17 cellular contexts compared by ENCODE assay signal in genomic region chr4:140044314-140044991, GRCh38.
DNase-seq lines count a peak whose midpoint lies in the region; ATAC-seq and TF ChIP-seq lines count a peak whose summit lies in the region.
"Had no signal": no experiment of that assay in that cellular context is flagged by ENCODE, and none has a peak within 500 bp of the region (broad histone marks: within the 10 kb centered on the region; RNA-seq: fewer than 3 reads in every experiment).

No MANE protein-coding gene starts in this region.

- peak overlapping the region; percentile 6 for H3K27ac Mint-ChIP-seq in CD8-positive, alpha-beta T cell
- no peak overlapping the region for H3K27ac Mint-ChIP-seq in activated CD4-positive, alpha-beta T cell treated with anti-CD3 and anti-CD28 coated beads for 36 hours
- H3K27ac Mint-ChIP-seq: activated CD4-positive, alpha-beta T cell treated with anti-CD3 and anti-CD28 coated beads, Interleukin-2, amount 10 ng/mL, durations not matched to agents 7 days and 5 days; activated naive CD8-positive, alpha-beta T cell treated with anti-CD3 and anti-CD28 coated beads, Interleukin-2, amount 10 ng/mL, durations not matched to agents 7 days and 5 days; natural killer cell had no signal

- no peaks in the 10 kb centered on the region for H3K9me3 ChIP-seq in CD8-positive, alpha-beta T cell (ENCODE audit: low read length)
- no peaks in the 10 kb centered on the region for H3K9me3 ChIP-seq in Panc1 (ENCODE audit: control insufficient read depth, insufficient read depth, low read depth, low read length)
- H3K9me3 ChIP-seq: esophagus squamous epithelium, tibial artery had no signal

- CTCF ChIA-PET in CD8-positive, alpha-beta T cell (lab: Charles Lee): no interaction called here
- CTCF ChIA-PET in Panc1 (lab: Charles Lee): no interaction called here
- CTCF ChIA-PET in activated CD4-positive, alpha-beta T cell treated with anti-CD3 and anti-CD28 coated beads for 36 hours (lab: Charles Lee): interaction anchor here (1.2 kb wide), 1 partner anchor 389 kb away, joined by 3 read pairs; no protein-coding TSS in a partner anchor

- H3K36me3 Mint-ChIP-seq in CD8-positive, alpha-beta T cell: no peaks in the 10 kb centered on the region
- peaks cover 2% of the 10 kb centered on the region for H3K36me3 Mint-ChIP-seq in activated CD4-positive, alpha-beta T cell treated with anti-CD3 and anti-CD28 coated beads for 36 hours (ENCODE audit: low read depth)
- H3K36me3 Mint-ChIP-seq: activated naive CD8-positive, alpha-beta T cell treated with anti-CD3 and anti-CD28 coated beads, Interleukin-2, amount 10 ng/mL, durations not matched to agents 7 days and 5 days; natural killer cell had no signal

- H3K4me1 Mint-ChIP-seq in CD8-positive, alpha-beta T cell (ENCODE audit: low read depth): peaks cover 33% of the 10 kb centered on the region
- H3K4me1 Mint-ChIP-seq in activated CD4-positive, alpha-beta T cell treated with anti-CD3 and anti-CD28 coated beads for 36 hours: peaks cover 20% of the 10 kb centered on the region

- H3K27me3 Mint-ChIP-seq in CD8-positive, alpha-beta T cell (ENCODE audit: low read depth): no peaks in the 10 kb centered on the region
- peaks cover 8% of the 10 kb centered on the region for H3K27me3 Mint-ChIP-seq in activated CD4-positive, alpha-beta T cell treated with anti-CD3 and anti-CD28 coated beads for 36 hours
- H3K27me3 Mint-ChIP-seq: activated naive CD8-positive, alpha-beta T cell treated with anti-CD3 and anti-CD28 coated beads, Interleukin-2, amount 10 ng/mL, durations not matched to agents 7 days and 5 days had no signal

- DNase-seq in CD8-positive, alpha-beta T cell: no peak
- DNase-seq in Panc1 (ENCODE audit: low read depth, low spot score) (no peak), fibroblast of villous mesenchyme (ENCODE audit: low read depth) (peak; percentile 64), pons (ENCODE audit: low spot score) (peak; percentile 69), NCI-H748 treated with DMSO at 0.1 percent for 48 hours (lab: John Stamatoyannopoulos, UW) (no peak), DMS53 treated with DMSO at 0.1 percent for 48 hours (lab: John Stamatoyannopoulos, UW; ENCODE audit: unreplicated experiment) (no peak)
- no peak for DNase-seq in activated CD4-positive, alpha-beta T cell treated with anti-CD3 and anti-CD28 coated beads for 36 hours
- DNase-seq: activated CD4-positive, alpha-beta T cell treated with anti-CD3 and anti-CD28 coated beads, Interleukin-2, amount 10 ng/mL, durations not matched to agents 7 days and 5 days; activated naive CD8-positive, alpha-beta T cell treated with anti-CD3 and anti-CD28 coated beads, Interleukin-2, amount 10 ng/mL, durations not matched to agents 7 days and 5 days; Calu3; esophagus squamous epithelium; natural killer cell; SHP77 treated with DMSO at 0.1 percent for 48 hours; stimulated activated CD4-positive, alpha-beta T cell treated with anti-CD3 and anti-CD28 coated beads, Interleukin-2, amount 100 ng/mL, for 48 hours; stimulated activated CD8-positive, alpha-beta memory T cell treated with anti-CD3 and anti-CD28 coated beads, Interleukin-4, amount 100 ng/mL, for 48 hours; tibial artery had no signal

- H3K4me1 ChIP-seq in CD8-positive, alpha-beta T cell (ENCODE audit: insufficient read depth, low read length): peaks cover 23% of the 10 kb centered on the region
- H3K4me1 ChIP-seq in Panc1 (ENCODE audit: control insufficient read depth, insufficient read depth, low read length): peaks cover 30% of the 10 kb centered on the region

- ATAC-seq in CD8-positive, alpha-beta T cell: no peak
- ATAC-seq in Panc1 (no peak), HG03442 (IDR thresholded peaks at IDR 0.05; ENCODE audit: unreplicated experiment) (no peak)
- no peak for ATAC-seq in activated CD4-positive, alpha-beta T cell treated with anti-CD3 and anti-CD28 coated beads for 36 hours
- ATAC-seq: natural killer cell had no signal

- no peak overlapping the region for H3K27ac ChIP-seq in CD8-positive, alpha-beta T cell (ENCODE audit: low read depth, low read length)
- H3K27ac ChIP-seq in Panc1 (ENCODE audit: low read length): peak overlapping the region; percentile 15; the same call in 1 of the 2 replicates
- H3K27ac ChIP-seq: tibial artery had no signal

- no peak overlapping the region for H3K4me3 ChIP-seq in CD8-positive, alpha-beta T cell (ENCODE audit: low read depth, low read length)
- H3K4me3 ChIP-seq in Panc1 (ENCODE audit: low read depth in 2 of 2, low read length in 2 of 2) (no peak overlapping the region), fibroblast of villous mesenchyme (ENCODE audit: low read depth, low read length) (no peak overlapping the region)
- H3K4me3 ChIP-seq: esophagus squamous epithelium, tibial artery had no signal

- no peaks in the 10 kb centered on the region for H3K36me3 ChIP-seq in CD8-positive, alpha-beta T cell (ENCODE audit: insufficient read depth, low read length)
- H3K36me3 ChIP-seq in Panc1 (ENCODE audit: control insufficient read depth, insufficient read depth, low read length): no peaks in the 10 kb centered on the region
- H3K36me3 ChIP-seq: esophagus squamous epithelium, tibial artery had no signal

- intact Hi-C loops in CD8-positive, alpha-beta T cell (cut with DNase I, micrococcal nuclease): no loop called here
- intact Hi-C loops in Panc1 (cut with micrococcal nuclease; ENCODE audit: unreplicated experiment): loop anchor here (1.0 kb wide), 1 partner anchor 41 kb away; no protein-coding TSS in a partner anchor
- intact Hi-C loops in activated CD4-positive, alpha-beta T cell treated with anti-CD3 and anti-CD28 coated beads for 36 hours (cut with DNase I, micrococcal nuclease): no loop called here

- no peak overlapping the region for H3K4me3 Mint-ChIP-seq in CD8-positive, alpha-beta T cell
- no peak overlapping the region for H3K4me3 Mint-ChIP-seq in activated CD4-positive, alpha-beta T cell treated with anti-CD3 and anti-CD28 coated beads for 36 hours
- H3K4me3 Mint-ChIP-seq: activated CD4-positive, alpha-beta T cell treated with anti-CD3 and anti-CD28 coated beads, Interleukin-2, amount 10 ng/mL, durations not matched to agents 7 days and 5 days; activated naive CD8-positive, alpha-beta T cell treated with anti-CD3 and anti-CD28 coated beads, Interleukin-2, amount 10 ng/mL, durations not matched to agents 7 days and 5 days; natural killer cell had no signal

- no TSS peak for BruUV-seq in Panc1 (replicated peaks; lab: Mats Ljungman, UMichigan)

- POLR2A ChIA-PET in CD8-positive, alpha-beta T cell (lab: Charles Lee): no interaction called here
- POLR2A ChIA-PET in Panc1 (lab: Charles Lee): interaction anchor here (0.6 kb wide), 1 partner anchor 210 kb away, joined by 12 read pairs; no protein-coding TSS in a partner anchor
- POLR2A ChIA-PET in activated CD4-positive, alpha-beta T cell treated with anti-CD3 and anti-CD28 coated beads for 36 hours (lab: Charles Lee): no interaction called here

- TF ChIP-seq CTCF in CD8-positive, alpha-beta T cell (IDR thresholded peaks at IDR 0.05): no peak
- no peak for TF ChIP-seq CTCF in Panc1 (IDR thresholded peaks at IDR 0.05)
- no peak for TF ChIP-seq CTCF in fibroblast of villous mesenchyme (IDR thresholded peaks at IDR 0.05; ENCODE audit: insufficient read depth, low read depth, low read length)

- in situ Hi-C loops in Panc1 (cut with HindIII; ENCODE audit: low pct_unique_long_range_greater_than_20kb, low sequenced_read_pairs): no loop called here

- H3K9me3 Mint-ChIP-seq in CD8-positive, alpha-beta T cell: no peaks in the 10 kb centered on the region
- H3K9me3 Mint-ChIP-seq in activated CD4-positive, alpha-beta T cell treated with anti-CD3 and anti-CD28 coated beads for 36 hours (ENCODE audit: low read depth): no peaks in the 10 kb centered on the region
- H3K9me3 Mint-ChIP-seq: activated CD4-positive, alpha-beta T cell treated with anti-CD3 and anti-CD28 coated beads, Interleukin-2, amount 10 ng/mL, durations not matched to agents 7 days and 5 days; activated naive CD8-positive, alpha-beta T cell treated with anti-CD3 and anti-CD28 coated beads, Interleukin-2, amount 10 ng/mL, durations not matched to agents 7 days and 5 days; natural killer cell had no signal

- no peaks in the 10 kb centered on the region for H3K27me3 ChIP-seq in CD8-positive, alpha-beta T cell (ENCODE audit: insufficient read depth, low read length)
- H3K27me3 ChIP-seq in Panc1 (ENCODE audit: control insufficient read depth, insufficient read depth, low read length): no peaks in the 10 kb centered on the region
- H3K27me3 ChIP-seq: esophagus squamous epithelium, tibial artery had no signal

Comparison
In these comparisons a context has a peak if more than half of its experiments do, and no peak if none do; other contexts are left out.
1. DNase-seq: peak in fibroblast of villous mesenchyme (single experiment) and pons (single experiment); none in CD8-positive, alpha-beta T cell (0 of 7), Panc1 (single experiment), NCI-H748 treated with DMSO at 0.1 percent for 48 hours (single experiment), DMS53 treated with DMSO at 0.1 percent for 48 hours (single experiment) and activated CD4-positive, alpha-beta T cell treated with anti-CD3 and anti-CD28 coated beads for 36 hours (single experiment).